In the genomic region with DNA sequence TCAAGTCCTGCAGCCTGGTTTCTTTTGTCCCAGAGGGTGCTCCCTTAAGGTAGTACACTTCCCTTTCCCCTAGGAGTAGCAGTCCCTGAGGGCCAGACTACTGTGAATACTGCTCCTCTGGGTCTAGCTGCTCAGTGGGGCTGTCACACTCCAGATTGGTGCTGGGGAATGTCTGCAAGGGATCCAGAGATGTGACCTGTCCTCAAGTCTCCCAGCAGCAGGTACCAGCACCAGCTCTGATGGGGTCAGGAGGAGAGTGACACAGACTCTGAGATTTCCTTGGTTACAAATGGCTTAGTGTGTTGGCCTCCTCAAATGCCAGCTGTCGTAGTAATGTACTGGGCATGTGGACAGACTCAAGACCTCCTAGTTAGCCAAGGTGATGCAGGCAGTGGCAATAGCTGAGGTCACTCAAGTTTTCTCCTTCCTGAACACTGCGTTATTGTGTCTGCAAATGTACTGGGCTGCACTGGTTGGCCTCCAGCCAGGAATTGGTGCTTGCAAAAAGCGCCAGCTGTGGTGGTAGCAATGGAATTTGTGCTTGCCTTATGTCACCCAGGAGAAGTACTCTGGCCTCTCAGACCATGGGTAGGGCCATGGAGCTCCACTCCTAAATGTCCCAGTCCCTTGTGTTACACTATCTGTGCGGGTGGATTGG, we compare ENCODE assay signal across 10 cellular contexts. TPM values are rescaled to one million over a fixed set of nuclear protein-coding genes. Genes with fewer than 3 reads are reported as not detected.
DNase-seq lines count a peak whose midpoint lies in the region; ATAC-seq and TF ChIP-seq lines count a peak whose summit lies in the region.
"Had no signal": no experiment of that assay in that cellular context is flagged by ENCODE, and none has a peak within 500 bp of the region (broad histone marks: within the 10 kb centered on the region; RNA-seq: fewer than 3 reads in every experiment).

No MANE protein-coding gene starts in this region.

- no peaks in the 10 kb centered on the region for H3K9me3 ChIP-seq in breast epithelium
- no peaks in the 10 kb centered on the region for H3K9me3 ChIP-seq in lower lobe of right lung
- H3K9me3 ChIP-seq: ascending aorta had no signal

- DNase-seq in MCF 10A (ENCODE audit: unreplicated experiment) (peak; percentile 45), breast epithelium (ENCODE audit: low spot score in 2 of 2) (no peak), dermis blood vessel endothelial cell (peak; percentile 82), lower lobe of right lung (peak; percentile 57), mucosa of gallbladder (ENCODE audit: low spot score) (no peak)
- DNase-seq in activated CD8-positive, alpha-beta memory T cell treated with anti-CD3 and anti-CD28 coated beads for 24 hours: no peak
- no peak for DNase-seq in stimulated activated naive CD4-positive, alpha-beta T cell (lab: John Stamatoyannopoulos, UW)
- DNase-seq in stimulated activated naive CD8-positive, alpha-beta T cell treated with anti-CD3 and anti-CD28 coated beads, Interleukin-15, Interleukin-2, amounts not matched to agents 100 U/mL and 50 U/mL, for 24 hours: no peak

- intact Hi-C loops in MCF 10A (cut with micrococcal nuclease) (no loop called here), breast epithelium (cut with DNase I; ENCODE audit: low total_unique reads) (no loop called here), lower lobe of right lung (cut with DNase I) (no loop called here)

- no TSS peak for BruUV-seq in MCF 10A (replicated peaks; lab: Mats Ljungman, UMichigan)

- H3K36me3 ChIP-seq in breast epithelium (no peaks in the 10 kb centered on the region), lower lobe of right lung (no peaks in the 10 kb centered on the region)
- H3K36me3 ChIP-seq: ascending aorta had no signal

- peaks cover 6% of the 10 kb centered on the region for H3K4me1 Mint-ChIP-seq in MCF 10A (ENCODE audit: insufficient read depth, unreplicated experiment)
- H3K4me1 Mint-ChIP-seq: B cell had no signal

- POLR2A ChIA-PET in MCF 10A (lab: Yijun Ruan, JAX): interaction anchor here (0.6 to 1.5 kb wide), 2 partner anchors 18 to 28 kb away, joined by 3 to 4 read pairs; no protein-coding TSS in a partner anchor

- H3K36me3 Mint-ChIP-seq in MCF 10A (ENCODE audit: insufficient read depth, unreplicated experiment): peaks cover 1% of the 10 kb centered on the region

- no peak for TF ChIP-seq POLR2A in breast epithelium (IDR thresholded peaks at IDR 0.05)

- peak; percentile 69 to 82 for ATAC-seq in lower lobe of right lung
- ATAC-seq in stimulated activated naive CD8-positive, alpha-beta T cell treated with anti-CD3 and anti-CD28 coated beads, Interleukin-15, Interleukin-2, amounts not matched to agents 100 U/mL and 50 U/mL, for 24 hours: no peak

- H3K4me1 ChIP-seq in breast epithelium (no peaks in the 10 kb centered on the region), lower lobe of right lung (no peaks in the 10 kb centered on the region)

- H3K9me3 Mint-ChIP-seq in MCF 10A (ENCODE audit: unreplicated experiment): no peaks in the 10 kb centered on the region

- H3K27ac ChIP-seq in breast epithelium: no peak overlapping the region
- H3K27ac ChIP-seq in lower lobe of right lung: no peak overlapping the region

- H3K4me3 ChIP-seq in breast epithelium (no peak overlapping the region), lower lobe of right lung (no peak overlapping the region)
- H3K4me3 ChIP-seq: ascending aorta had no signal

- H3K27me3 Mint-ChIP-seq in MCF 10A (ENCODE audit: insufficient read depth, unreplicated experiment): no peaks in the 10 kb centered on the region
- H3K27me3 Mint-ChIP-seq: B cell had no signal

- TF ChIP-seq CTCF in MCF 10A (IDR thresholded peaks at IDR 0.05; ENCODE audit: unreplicated experiment): no peak
- TF ChIP-seq CTCF in breast epithelium (IDR thresholded peaks at IDR 0.05): no peak
- TF ChIP-seq CTCF in lower lobe of right lung (IDR thresholded peaks at IDR 0.05): no peak

- H3K27ac Mint-ChIP-seq in MCF 10A (ENCODE audit: low read depth, unreplicated experiment): no peak overlapping the region
- H3K27ac Mint-ChIP-seq: B cell had no signal

- H3K27me3 ChIP-seq in breast epithelium (no peaks in the 10 kb centered on the region), lower lobe of right lung (ENCODE audit: low read depth) (no peaks in the 10 kb centered on the region)
- H3K27me3 ChIP-seq: ascending aorta had no signal

- no peak overlapping the region for H3K4me3 Mint-ChIP-seq in MCF 10A (ENCODE audit: unreplicated experiment)
- H3K4me3 Mint-ChIP-seq: B cell had no signal

- CTCF ChIA-PET in MCF 10A (lab: Yijun Ruan, JAX): interaction anchor here (1.2 kb wide), 1 partner anchor 9 kb away, joined by 3 read pairs; no protein-coding TSS in a partner anchor

RNA-seq across cellular contexts. Expression of gene AEBP2, which starts 36.4 kb away (rescaled TPM):
- 41.0 and 49.2 TPM in 2 replicates for total RNA-seq in MCF 10A (2022)
- 10 to 100 TPM; 38.2 to 50.3 (median 42.0) TPM for total RNA-seq in breast epithelium
- total RNA-seq in dermis blood vessel endothelial cell: 38.5 and 51.2 TPM in 2 replicates
- 36.7 TPM for total RNA-seq in lower lobe of right lung
- total RNA-seq in mucosa of gallbladder: 39.5 TPM

Comparison
In these comparisons a context has a peak if more than half of its experiments do, and no peak if none do; other contexts are left out.
1. DNase-seq: peak in MCF 10A (single experiment), dermis blood vessel endothelial cell (single experiment) and lower lobe of right lung (single experiment); none in breast epithelium (0 of 2), mucosa of gallbladder (single experiment), activated CD8-positive, alpha-beta memory T cell treated with anti-CD3 and anti-CD28 coated beads for 24 hours (single experiment), stimulated activated naive CD4-positive, alpha-beta T cell (0 of 6) and stimulated activated naive CD8-positive, alpha-beta T cell treated with anti-CD3 and anti-CD28 coated beads, Interleukin-15, Interleukin-2, amounts not matched to agents 100 U/mL and 50 U/mL, for 24 hours (single experiment).